In genomic region chr12:5779401-5779800, GRCh38 we compare ENCODE assay signal across 26 cellular contexts.
DNase-seq lines count a peak whose midpoint lies in the region; ATAC-seq, FAIRE-seq and TF ChIP-seq lines count a peak whose summit lies in the region.
"Had no signal": no experiment of that assay in that cellular context is flagged by ENCODE, and none has a peak within 500 bp of the region (broad histone marks: within the 10 kb centered on the region; RNA-seq: fewer than 3 reads in every experiment).

No MANE protein-coding gene starts in this region.

- TF ChIP-seq CTCF in heart right ventricle (IDR thresholded peaks at IDR 0.05) (no peak), A673 (conservative IDR thresholded peaks at IDR 0.05; ENCODE audit: low read depth, low read length) (no peak), osteocyte (IDR thresholded peaks at IDR 0.05) (no peak)

- H3K4me1 Mint-ChIP-seq in osteocyte (ENCODE audit: unreplicated experiment), result no peaks in the 10 kb centered on the region
- no peaks in the 10 kb centered on the region for H3K4me1 Mint-ChIP-seq in activated T-helper 1 cell treated with anti-CD3 and anti-CD28 coated beads, Interleukin-12 subunit alpha, Interleukin-12 subunit beta, Interleukin-2, Interleukin-4 antibody, amounts not matched to agents 30 ng/mL and 10 ng/mL and 1 ng/mL, durations not matched to agents 14 hours and 24 hours and 36 hours (ENCODE audit: low read depth)
- H3K4me1 Mint-ChIP-seq: CD14-positive monocyte; CD8-positive, alpha-beta memory T cell; GM23338 had no signal

- H3K27ac ChIP-seq in heart right ventricle, result peak overlapping the region in 6 of 10 donors; percentile 7 to 34 (median 29)
- H3K27ac ChIP-seq in right cardiac atrium (ENCODE audit: low read length), result no peak overlapping the region
- H3K27ac ChIP-seq in A673 (ENCODE audit: low read depth, low read length, poor library complexity, severe bottlenecking), result no peak overlapping the region
- H3K27ac ChIP-seq: 22Rv1; BLaER1 treated with 17β-estradiol and CSF1 and Interleukin-3, amounts not matched to agents 10 nM and 100 nM had no signal

- no peaks in the 10 kb centered on the region for H3K9me3 ChIP-seq in heart right ventricle
- no peaks in the 10 kb centered on the region for H3K9me3 ChIP-seq in right cardiac atrium (ENCODE audit: control insufficient read depth, low read length)
- H3K9me3 ChIP-seq in A673 (ENCODE audit: low read depth, low read length, poor library complexity, severe bottlenecking), result no peaks in the 10 kb centered on the region
- H3K9me3 ChIP-seq: BE2C; BLaER1 treated with 17β-estradiol and CSF1 and Interleukin-3, amounts not matched to agents 10 nM and 100 nM; HAP-1 had no signal

- 55 to 61% methylated on average over 5 of the region's 5 CpGs for WGBS in heart right ventricle, 2 donors
- 59% methylated on average over 5 of the region's 5 CpGs for WGBS in right cardiac atrium

- BruUV-seq in A673 (replicated peaks; lab: Mats Ljungman, UMichigan), result no TSS peak

- peaks cover 0 to 3% (median 0%) of the 10 kb centered on the region in 7 donors for H3K27me3 ChIP-seq in heart right ventricle
- H3K27me3 ChIP-seq in right cardiac atrium (ENCODE audit: control insufficient read depth, insufficient read depth), result no peaks in the 10 kb centered on the region
- H3K27me3 ChIP-seq in A673 (replicated peaks; ENCODE audit: insufficient read depth, low read depth, low read length, poor library complexity), result peaks cover 33% of the 10 kb centered on the region
- H3K27me3 ChIP-seq: BLaER1 treated with 17β-estradiol and CSF1 and Interleukin-3, amounts not matched to agents 10 nM and 100 nM had no signal

- H3K9me3 Mint-ChIP-seq in osteocyte (ENCODE audit: unreplicated experiment), result no peaks in the 10 kb centered on the region
- H3K9me3 Mint-ChIP-seq in activated T-helper 1 cell treated with anti-CD3 and anti-CD28 coated beads, Interleukin-12 subunit alpha, Interleukin-12 subunit beta, Interleukin-2, Interleukin-4 antibody, amounts not matched to agents 30 ng/mL and 10 ng/mL and 1 ng/mL, durations not matched to agents 14 hours and 24 hours and 36 hours, result no peaks in the 10 kb centered on the region
- H3K9me3 Mint-ChIP-seq: CD4-positive, alpha-beta T cell; GM23338; HFFc6 had no signal

- POLR2A ChIA-PET in A673 (lab: Charles Lee; ENCODE audit: low non-redundant PET), result no interaction called here

- peaks cover 11% of the 10 kb centered on the region for H3K27me3 Mint-ChIP-seq in osteocyte (ENCODE audit: unreplicated experiment)
- H3K27me3 Mint-ChIP-seq in activated T-helper 1 cell treated with anti-CD3 and anti-CD28 coated beads, Interleukin-12 subunit alpha, Interleukin-12 subunit beta, Interleukin-2, Interleukin-4 antibody, amounts not matched to agents 30 ng/mL and 10 ng/mL and 1 ng/mL, durations not matched to agents 14 hours and 24 hours and 36 hours (ENCODE audit: insufficient read depth), result no peaks in the 10 kb centered on the region

- CTCF ChIA-PET in A673 (lab: Charles Lee), result no interaction called here

- H3K36me3 ChIP-seq in heart right ventricle, result no peaks in the 10 kb centered on the region
- H3K36me3 ChIP-seq in A673 (ENCODE audit: insufficient read depth, low read length, poor library complexity, severe bottlenecking), result no peaks in the 10 kb centered on the region
- H3K36me3 ChIP-seq: BE2C; BLaER1 treated with 17β-estradiol and CSF1 and Interleukin-3, amounts not matched to agents 10 nM and 100 nM; HAP-1 had no signal

- H3K27ac Mint-ChIP-seq in osteocyte (ENCODE audit: unreplicated experiment), result no peak overlapping the region
- no peak overlapping the region for H3K27ac Mint-ChIP-seq in activated T-helper 1 cell treated with anti-CD3 and anti-CD28 coated beads, Interleukin-12 subunit alpha, Interleukin-12 subunit beta, Interleukin-2, Interleukin-4 antibody, amounts not matched to agents 30 ng/mL and 10 ng/mL and 1 ng/mL, durations not matched to agents 14 hours and 24 hours and 36 hours
- H3K27ac Mint-ChIP-seq: CD14-positive monocyte; CD4-positive, alpha-beta T cell; CD8-positive, alpha-beta memory T cell; GM23338; HFFc6 had no signal

- H3K4me3 Mint-ChIP-seq in osteocyte (ENCODE audit: unreplicated experiment), result no peak overlapping the region
- H3K4me3 Mint-ChIP-seq in activated T-helper 1 cell treated with anti-CD3 and anti-CD28 coated beads, Interleukin-12 subunit alpha, Interleukin-12 subunit beta, Interleukin-2, Interleukin-4 antibody, amounts not matched to agents 30 ng/mL and 10 ng/mL and 1 ng/mL, durations not matched to agents 14 hours and 24 hours and 36 hours, result no peak overlapping the region
- H3K4me3 Mint-ChIP-seq: CD4-positive, alpha-beta T cell; CD8-positive, alpha-beta memory T cell; GM23338; HFFc6 had no signal

- FAIRE-seq in urothelium cell line (lab: Jason Lieb, UNC), result peak; percentile 56
- FAIRE-seq: A204.1, D721Med, GM12878, H54 had no signal

- H3K4me3 ChIP-seq in heart right ventricle (no peak overlapping the region), right cardiac atrium (ENCODE audit: low read length) (no peak overlapping the region), A673 (ENCODE audit: low read depth, low read length, poor library complexity, severe bottlenecking) (no peak overlapping the region)
- H3K4me3 ChIP-seq: BLaER1 treated with 17β-estradiol and CSF1 and Interleukin-3, amounts not matched to agents 10 nM and 100 nM; GM12878; GM23338; HAP-1 had no signal

- no peaks in the 10 kb centered on the region for H3K36me3 Mint-ChIP-seq in osteocyte (ENCODE audit: unreplicated experiment)
- no peaks in the 10 kb centered on the region for H3K36me3 Mint-ChIP-seq in activated T-helper 1 cell treated with anti-CD3 and anti-CD28 coated beads, Interleukin-12 subunit alpha, Interleukin-12 subunit beta, Interleukin-2, Interleukin-4 antibody, amounts not matched to agents 30 ng/mL and 10 ng/mL and 1 ng/mL, durations not matched to agents 14 hours and 24 hours and 36 hours (ENCODE audit: low read depth)
- H3K36me3 Mint-ChIP-seq: CD14-positive monocyte; CD8-positive, alpha-beta memory T cell had no signal

- intact Hi-C loops in heart right ventricle (cut with DNase I), result no loop called here
- intact Hi-C loops in right cardiac atrium (cut with DNase I), result no loop called here
- intact Hi-C loops in A673 (cut with micrococcal nuclease; ENCODE audit: unreplicated experiment), result no loop called here
- intact Hi-C loops in activated T-helper 1 cell treated with anti-CD3 and anti-CD28 coated beads, Interleukin-12 subunit alpha, Interleukin-12 subunit beta, Interleukin-2, Interleukin-4 antibody, amounts not matched to agents 30 ng/mL and 10 ng/mL and 1 ng/mL, durations not matched to agents 14 hours and 24 hours and 36 hours (cut with micrococcal nuclease), result no loop called here

- H3K4me1 ChIP-seq in heart right ventricle (peaks cover 0 to 40% (median 12%) of the 10 kb centered on the region in 9 donors), right cardiac atrium (ENCODE audit: control insufficient read depth, insufficient read depth, low read length) (no peaks in the 10 kb centered on the region), A673 (ENCODE audit: insufficient read depth, low read length, poor library complexity, severe bottlenecking) (no peaks in the 10 kb centered on the region)
- H3K4me1 ChIP-seq: BE2C; BLaER1 treated with 17β-estradiol and CSF1 and Interleukin-3, amounts not matched to agents 10 nM and 100 nM; HAP-1 had no signal

- DNase-seq in heart right ventricle (no peak), right cardiac atrium (no peak), A673 (ENCODE audit: low spot score) (peak; percentile 7), osteocyte (ENCODE audit: extremely low spot score, unreplicated experiment) (peak; percentile 15), urothelium cell line (ENCODE audit: low spot score) (no peak)
- DNase-seq in activated T-helper 1 cell treated with anti-CD3 and anti-CD28 coated beads, Interleukin-12 subunit alpha, Interleukin-12 subunit beta, Interleukin-2, Interleukin-4 antibody, amounts not matched to agents 30 ng/mL and 10 ng/mL and 1 ng/mL, durations not matched to agents 14 hours and 24 hours and 36 hours (ENCODE audit: low spot score), result no peak
- no peak for DNase-seq in stimulated activated naive CD8-positive, alpha-beta T cell treated with anti-CD3 and anti-CD28 coated beads, Interleukin-15, Interleukin-2, amounts not matched to agents 100 U/mL and 50 U/mL, for 24 hours
- DNase-seq: ACHN; AML-193; BE2C; CD4-positive, alpha-beta T cell; CD8-positive, alpha-beta memory T cell; DMS 273 treated with DMSO at 0.1 percent for 48 hours; DMS79; EL; GDM1; HFFc6 had no signal

- peak in 4 of 8 donors; percentile 53 to 69 (median 68) for ATAC-seq in heart right ventricle
- ATAC-seq in right cardiac atrium, result no peak
- ATAC-seq in stimulated activated naive CD8-positive, alpha-beta T cell treated with anti-CD3 and anti-CD28 coated beads, Interleukin-15, Interleukin-2, amounts not matched to agents 100 U/mL and 50 U/mL, for 24 hours, result no peak
- ATAC-seq: GM12878, GM23338 had no signal

Comparison
In these comparisons a context has a peak if more than half of its experiments do, and no peak if none do; other contexts are left out.
1. H3K27ac ChIP-seq: peak in heart right ventricle (6 of 10); none in right cardiac atrium (single experiment) and A673 (single experiment).
2. DNase-seq: peak in A673 (single experiment) and osteocyte (single experiment); none in heart right ventricle (0 of 2), right cardiac atrium (0 of 3), urothelium cell line (single experiment), activated T-helper 1 cell treated with anti-CD3 and anti-CD28 coated beads, Interleukin-12 subunit alpha, Interleukin-12 subunit beta, Interleukin-2, Interleukin-4 antibody, amounts not matched to agents 30 ng/mL and 10 ng/mL and 1 ng/mL, durations not matched to agents 14 hours and 24 hours and 36 hours (single experiment) and stimulated activated naive CD8-positive, alpha-beta T cell treated with anti-CD3 and anti-CD28 coated beads, Interleukin-15, Interleukin-2, amounts not matched to agents 100 U/mL and 50 U/mL, for 24 hours (single experiment).